In the genomic region with DNA sequence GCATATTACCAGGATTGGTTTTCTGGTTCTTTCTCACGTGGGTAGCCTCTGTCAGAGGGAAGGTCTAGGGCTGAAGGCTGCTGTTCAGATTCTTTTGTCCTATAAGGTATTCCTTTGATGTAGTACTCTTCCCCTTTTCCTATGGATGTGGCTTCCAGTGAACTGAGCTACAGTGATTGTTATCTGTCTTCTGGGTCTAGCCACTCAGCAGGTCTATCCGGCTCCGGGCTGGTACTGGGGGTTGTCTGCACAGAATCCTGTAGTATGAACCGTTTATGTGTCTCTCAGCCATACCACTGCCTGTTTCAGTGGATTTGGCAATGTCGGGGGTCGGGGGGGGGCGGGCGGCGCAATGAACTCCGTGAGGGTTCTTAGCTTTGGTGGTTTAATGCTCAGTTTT, we compare ENCODE assay signal across 32 cellular contexts.
"Had no signal": no experiment of that assay in that cellular context is flagged by ENCODE, and none has a peak within 500 bp of the region (broad histone marks: within the 10 kb centered on the region; RNA-seq: fewer than 3 reads in every experiment).

No MANE protein-coding gene starts in this region.

- H3K4me3 ChIP-seq: adrenal gland, ascending aorta, body of pancreas, breast epithelium, cardiac muscle cell had no signal

- H3K4me1 ChIP-seq: adrenal gland, ascending aorta, body of pancreas, breast epithelium had no signal

- H3K27me3 ChIP-seq: adrenal gland, ascending aorta, body of pancreas, brain microvascular endothelial cell, breast epithelium, cardiac muscle cell had no signal

- DNase-seq: activated effector memory CD4-positive, alpha-beta T cell treated with anti-CD3 and anti-CD28 coated beads, Interleukin-2, amount 50 U/mL, for 16 hours; activated effector memory CD4-positive, alpha-beta T cell treated with Interleukin-2 at 50 U/mL for 16 hours; activated gamma-delta T cell; activated gamma-delta T cell treated with Interleukin-2 at 50 U/mL for 16 hours; activated naive CD4-positive, alpha-beta T cell; activated naive CD4-positive, alpha-beta T cell treated with anti-CD3 and anti-CD28 coated beads for 36 hours; activated naive CD4-positive, alpha-beta T cell treated with anti-CD3 and anti-CD28 coated beads, Interleukin-2, amount 10 ng/mL, durations not matched to agents 7 days and 5 days; activated naive CD4-positive, alpha-beta T cell treated with anti-CD3 and anti-CD28 coated beads, Interleukin-2, amount 50 U/mL, for 16 hours; activated naive CD4-positive, alpha-beta T cell treated with Interleukin-2 at 50 U/mL for 16 hours; activated naive CD8-positive, alpha-beta T cell treated with anti-CD3 and anti-CD28 coated beads for 36 hours; activated naive CD8-positive, alpha-beta T cell treated with anti-CD3 and anti-CD28 coated beads, Interleukin-2, amount 10 ng/mL, durations not matched to agents 7 days and 5 days; activated naive CD8-positive, alpha-beta T cell treated with anti-CD3 and anti-CD28 coated beads, Interleukin-2, amount 50 U/mL, for 24 hours; activated T-cell treated with anti-CD3 and anti-CD28 coated beads, Interleukin-2, amount 50 U/mL, for 1 hour; activated T-cell treated with anti-CD3 and anti-CD28 coated beads, Interleukin-2, amount 50 U/mL, for 24 hours; activated T-cell treated with anti-CD3 and anti-CD28 coated beads, Interleukin-2, amount 50 U/mL, for 4 hours; activated T-cell treated with anti-CD3 and anti-CD28 coated beads, Interleukin-2, amount 50 U/mL, for 48 hours; activated T-cell treated with anti-CD3 and anti-CD28 coated beads, Interleukin-2, amount 50 U/mL, for 72 hours; adrenal gland; amniotic stem cell; amygdala; anterior cingulate cortex; aorta; body of pancreas; brain microvascular endothelial cell; caudate nucleus; central memory CD4-positive, alpha-beta T cell; cerebellar nuclear complex had no signal

- H3K9me3 ChIP-seq: adrenal gland, ascending aorta, body of pancreas had no signal

- H3K27ac ChIP-seq: adrenal gland, ascending aorta, body of pancreas, brain microvascular endothelial cell, breast epithelium, cardiac muscle cell had no signal

- H3K36me3 ChIP-seq: adrenal gland, ascending aorta, brain microvascular endothelial cell, breast epithelium, cardiac muscle cell had no signal

- ATAC-seq: activated naive CD4-positive, alpha-beta T cell treated with anti-CD3 and anti-CD28 coated beads, Interleukin-2, amount 50 U/mL, for 72 hours; activated naive CD8-positive, alpha-beta T cell treated with anti-CD3 and anti-CD28 coated beads, Interleukin-2, amount 50 U/mL, for 24 hours; activated T-cell treated with anti-CD3 and anti-CD28 coated beads, Interleukin-2, amount 50 U/mL, for 4 hours; activated T-cell treated with anti-CD3 and anti-CD28 coated beads, Interleukin-2, amount 50 U/mL, for 72 hours; activated T-helper 17 cell treated with anti-CD3 and anti-CD28 coated beads, Interleukin-2, amount 50 U/mL, for 72 hours; body of pancreas had no signal
